Comparison of ENCODE assay signal across 8 cellular contexts in genomic region chr6:144094731-144095133, GRCh38. TPM values are rescaled to one million over a fixed set of nuclear protein-coding genes. Genes with fewer than 3 reads are reported as not detected.
A peak's percentile ranks its signal among the peaks of the same experiment; 100 is the strongest.
DNase-seq lines count a peak whose midpoint lies in the region; ATAC-seq, FAIRE-seq and TF ChIP-seq lines count a peak whose summit lies in the region.

No MANE protein-coding gene starts in this region.

- H3K4me1 ChIP-seq in Caco-2 (peaks cover 4% of the 10 kb centered on the region; the same call in 1 of the 2 replicates), keratinocyte (ENCODE audit: control insufficient read depth, extremely low read depth, insufficient read depth, low read length) (peaks cover 12% of the 10 kb centered on the region), thymus (ENCODE audit: control insufficient read depth, insufficient read depth, low read length) (peaks cover 11% of the 10 kb centered on the region)

- DNase-seq in Caco-2 (no peak), keratinocyte (ENCODE audit: low read depth, low spot score) (no peak), SHP77 treated with DMSO at 0.1 percent for 48 hours (lab: John Stamatoyannopoulos, UW) (no peak), NCI-H2081 treated with DMSO at 0.1 percent for 48 hours (lab: John Stamatoyannopoulos, UW) (no peak)
- no peak for DNase-seq in stimulated activated CD4-positive, alpha-beta T cell treated with anti-CD3 and anti-CD28 coated beads, Interleukin-2, amount 100 ng/mL, for 24 hours

- H3K4me1 Mint-ChIP-seq in Caco-2 (ENCODE audit: low read depth, unreplicated experiment) = peaks cover 9% of the 10 kb centered on the region
- H3K4me1 Mint-ChIP-seq in activated naive CD8-positive, alpha-beta T cell (ENCODE audit: low read depth) = peaks cover 28% of the 10 kb centered on the region

- peak overlapping the region; percentile 87 for H3K4me3 Mint-ChIP-seq in Caco-2 (ENCODE audit: unreplicated experiment)
- peak overlapping the region; percentile 93 for H3K4me3 Mint-ChIP-seq in activated naive CD8-positive, alpha-beta T cell

- no peaks in the 10 kb centered on the region for H3K27me3 Mint-ChIP-seq in Caco-2 (ENCODE audit: insufficient read depth, unreplicated experiment)
- H3K27me3 Mint-ChIP-seq in activated naive CD8-positive, alpha-beta T cell = no peaks in the 10 kb centered on the region

- H3K27me3 ChIP-seq in Caco-2 (replicated peaks; ENCODE audit: control insufficient read depth, insufficient read depth, low read length) = no peaks in the 10 kb centered on the region
- H3K27me3 ChIP-seq in keratinocyte (ENCODE audit: control insufficient read depth, extremely low read depth, insufficient read depth, low read length) = no peaks in the 10 kb centered on the region
- no peaks in the 10 kb centered on the region for H3K27me3 ChIP-seq in thymus (ENCODE audit: control insufficient read depth, insufficient read depth)

- 2% methylated on average over 19 of the region's 19 CpGs for WGBS in thymus

- peak overlapping the region; percentile 74 for H3K4me3 ChIP-seq in Caco-2 (ENCODE audit: low read depth, low read length)
- peak overlapping the region; percentile 66 to 99 (median 87) for H3K4me3 ChIP-seq in keratinocyte (ENCODE audit: control insufficient read depth in 2 of 3, extremely low read depth in 1 of 3, insufficient read depth in 2 of 3, low read depth in 1 of 3, low read length in 3 of 3)
- peak overlapping the region; percentile 78 for H3K4me3 ChIP-seq in thymus (ENCODE audit: low read length)

- peak overlapping the region; percentile 78 for H3K4me2 ChIP-seq in keratinocyte (ENCODE audit: control insufficient read depth, extremely low read depth, insufficient read depth, low read depth, low read length)

- peak overlapping the region; percentile 100 for H2AFZ ChIP-seq in keratinocyte (ENCODE audit: control insufficient read depth, low read length)

- intact Hi-C loops in Caco-2 (cut with micrococcal nuclease; ENCODE audit: unreplicated experiment) = loop anchor here (1.0 to 10.0 kb wide), 5 partner anchors 30 to 567 kb away; partner anchors contain the start of gene UTRN

- dilution Hi-C loops in keratinocyte (cut with MboI; ENCODE audit: extremely low pct_ligation_motif_present, low sequenced_read_pairs) = no loop called here

- no peaks in the 10 kb centered on the region for H4K20me1 ChIP-seq in keratinocyte (ENCODE audit: control insufficient read depth, extremely low read depth, insufficient read depth, low read length)

- CTCF ChIA-PET in Caco-2 (lab: Charles Lee) = no interaction called here

- BruUV-seq in Caco-2 (replicated peaks; lab: Mats Ljungman, UMichigan) = no TSS peak

- H3K9me1 ChIP-seq in keratinocyte (ENCODE audit: control insufficient read depth, extremely low read depth, insufficient read depth, low read length) = peaks cover 5% of the 10 kb centered on the region

- peaks cover 17% of the 10 kb centered on the region for H3K36me3 Mint-ChIP-seq in Caco-2 (ENCODE audit: insufficient read depth, unreplicated experiment)
- peaks cover 5% of the 10 kb centered on the region for H3K36me3 Mint-ChIP-seq in activated naive CD8-positive, alpha-beta T cell

- H3K9me3 ChIP-seq in Caco-2 (no peaks in the 10 kb centered on the region), keratinocyte (ENCODE audit: control insufficient read depth, low read depth, low read length) (no peaks in the 10 kb centered on the region), thymus (ENCODE audit: control insufficient read depth) (no peaks in the 10 kb centered on the region)

- H3K9ac ChIP-seq in keratinocyte (ENCODE audit: control insufficient read depth, extremely low read depth, insufficient read depth, low read length) = peak overlapping the region; percentile 98

- peaks cover 23% of the 10 kb centered on the region for H3K79me2 ChIP-seq in keratinocyte (ENCODE audit: control insufficient read depth, insufficient read depth, low read length)

- TF ChIP-seq CTCF in Caco-2 (IDR thresholded peaks at IDR 0.05; ENCODE audit: insufficient read depth in 1 of 2, low read depth in 1 of 2, low read length in 1 of 2, severe bottlenecking in 1 of 2, unreplicated experiment in 1 of 2) (no peak), keratinocyte (optimal IDR thresholded peaks at IDR 0.05 in 1 of 3, IDR thresholded peaks at IDR 0.05 in 1 of 3, conservative IDR thresholded peaks at IDR 0.05 in 1 of 3; ENCODE audit: extremely low read depth in 1 of 3, insufficient read depth in 2 of 3, low read length in 3 of 3) (no peak)

- H3K9me3 Mint-ChIP-seq in Caco-2 (ENCODE audit: unreplicated experiment) = no peaks in the 10 kb centered on the region
- H3K9me3 Mint-ChIP-seq in activated naive CD8-positive, alpha-beta T cell (ENCODE audit: low read depth) = no peaks in the 10 kb centered on the region

- POLR2A ChIA-PET in Caco-2 (lab: Charles Lee) = interaction anchor here (1.0 kb wide), 1 partner anchor 31 kb away, joined by 3 read pairs; no protein-coding TSS in a partner anchor

- H3K27ac ChIP-seq in keratinocyte (ENCODE audit: control insufficient read depth, insufficient read depth, low read length) (peak overlapping the region; percentile 95), thymus (ENCODE audit: low read depth) (no peak overlapping the region)

- peak overlapping the region; percentile 94 for H3K27ac Mint-ChIP-seq in Caco-2 (ENCODE audit: unreplicated experiment)
- peak overlapping the region; percentile 93 for H3K27ac Mint-ChIP-seq in activated naive CD8-positive, alpha-beta T cell

- ATAC-seq in HG02870 (IDR thresholded peaks at IDR 0.05; ENCODE audit: unreplicated experiment) = peak; percentile 0

- FAIRE-seq in keratinocyte (lab: Jason Lieb, UNC) = no peak

- H3K36me3 ChIP-seq in Caco-2 (ENCODE audit: control insufficient read depth, insufficient read depth, low read length) (no peaks in the 10 kb centered on the region), keratinocyte (ENCODE audit: control insufficient read depth in 2 of 2, extremely low read depth in 1 of 2, insufficient read depth in 2 of 2, low read length in 2 of 2) (no peaks in the 10 kb centered on the region), thymus (ENCODE audit: control insufficient read depth, insufficient read depth) (no peaks in the 10 kb centered on the region)

RNA-seq across cellular contexts. Expression of gene SF3B5, which starts 0.6 kb away (rescaled TPM):
- total RNA-seq in Caco-2 (2022) = 84.6 and 95.4 TPM in 2 replicates
- 199 to 345 TPM (median 226 TPM) in 3 replicates for polyA plus RNA-seq in keratinocyte
- polyA plus RNA-seq in keratinocyte (2011; ENCODE audit: low read depth) = 28.7 TPM
- polyA plus RNA-seq in keratinocyte (2011; cell fraction: cytosol; rRNA removed) = 189 and 275 TPM in 2 replicates
- 95.3 and 107 TPM in 2 replicates for polyA plus RNA-seq in keratinocyte (2011; cell fraction: nucleus; rRNA removed)
- 144 and 217 TPM in 2 replicates for polyA plus RNA-seq in keratinocyte (2012; ENCODE audit: low replicate concordance)
- polyA minus RNA-seq in keratinocyte = 177 to 317 TPM (median 280 TPM) in 3 replicates
- 227 TPM for polyA minus RNA-seq in keratinocyte (2011; cell fraction: cytosol; rRNA and poly(A)+ RNA removed)
- polyA minus RNA-seq in keratinocyte (2011; cell fraction: nucleus; rRNA and poly(A)+ RNA removed) = 30.8 and 34.5 TPM in 2 replicates
- 176 TPM for polyA plus RNA-seq in thymus

RNA-seq across cellular contexts. Expression of gene STX11, which starts 55.6 kb away (rescaled TPM):
- 1.3 TPM in 2 replicates for total RNA-seq in Caco-2 (2022)
- polyA plus RNA-seq in keratinocyte = 0.19 to 0.28 TPM (median 0.26 TPM) in 3 replicates
- 2.4 TPM for polyA plus RNA-seq in keratinocyte (2011; ENCODE audit: low read depth)
- polyA plus RNA-seq in keratinocyte (2011; cell fraction: cytosol; rRNA removed) = 0.36 and 0.55 TPM in 2 replicates
- 0.31 and 0.66 TPM in 2 replicates for polyA plus RNA-seq in keratinocyte (2011; cell fraction: nucleus; rRNA removed)
- polyA plus RNA-seq in keratinocyte (2012; ENCODE audit: low replicate concordance) = 0.13 and 2.8 TPM in 2 replicates
- 0.16 to 0.54 TPM in 2 of 3 replicates, not detected in the other for polyA minus RNA-seq in keratinocyte
- not detected for polyA minus RNA-seq in keratinocyte (2011; cell fraction: cytosol; rRNA and poly(A)+ RNA removed)
- 0.47 and 0.53 TPM in 2 replicates for polyA minus RNA-seq in keratinocyte (2011; cell fraction: nucleus; rRNA and poly(A)+ RNA removed)
- 9.6 TPM for polyA plus RNA-seq in thymus
